17 cellular contexts compared by ENCODE assay signal in genomic region chr10:1706256-1706655, GRCh38. TPM values are rescaled to one million over a fixed set of nuclear protein-coding genes. Genes with fewer than 3 reads are reported as not detected.
DNase-seq lines count a peak whose midpoint lies in the region; ATAC-seq and TF ChIP-seq lines count a peak whose summit lies in the region.
"Had no signal": no experiment of that assay in that cellular context is flagged by ENCODE, and none has a peak within 500 bp of the region (broad histone marks: within the 10 kb centered on the region; RNA-seq: fewer than 3 reads in every experiment).

No MANE protein-coding gene starts in this region.

- CTCF ChIA-PET in naive thymus-derived CD4-positive, alpha-beta T cell (lab: Charles Lee), result no interaction called here
- CTCF ChIA-PET in GM10248 (lab: Yijun Ruan, JAX), result interaction anchor here (0.7 to 1.0 kb wide), 2 partner anchors 17 to 70 kb away, joined by 3 read pairs; no protein-coding TSS in a partner anchor

- intact Hi-C loops in naive thymus-derived CD4-positive, alpha-beta T cell (cut with micrococcal nuclease), result no loop called here

- TF ChIP-seq CTCF in DOHH2 (IDR thresholded peaks at IDR 0.05; ENCODE audit: low read depth, low read length, poor library complexity, severe bottlenecking) (no peak), GM10248 (IDR thresholded peaks at IDR 0.05; ENCODE audit: control extremely low read depth, extremely low read depth, low read depth, missing control alignments) (no peak)

- no peak for ATAC-seq in activated naive CD8-positive, alpha-beta T cell treated with anti-CD3 and anti-CD28 coated beads, Interleukin-2, amount 50 U/mL, for 24 hours
- no peak for ATAC-seq in naive thymus-derived CD4-positive, alpha-beta T cell
- ATAC-seq: A549, HepG2 had no signal

- H3K4me1 ChIP-seq in DOHH2 (ENCODE audit: control insufficient read depth, low read length), result peaks cover 14% of the 10 kb centered on the region
- peaks cover 0 to 11% of the 10 kb centered on the region in 2 donors for H3K4me1 ChIP-seq in naive thymus-derived CD4-positive, alpha-beta T cell (ENCODE audit: control insufficient read depth in 2 of 2, insufficient read depth in 2 of 2, low read length in 2 of 2)
- H3K4me1 ChIP-seq: A549 had no signal

- H3K27me3 ChIP-seq in DOHH2 (ENCODE audit: control insufficient read depth, low read length), result peaks cover 64% of the 10 kb centered on the region
- H3K27me3 ChIP-seq in naive thymus-derived CD4-positive, alpha-beta T cell (ENCODE audit: control insufficient read depth in 2 of 2, insufficient read depth in 2 of 2, low read length in 2 of 2), result peaks cover 0 to 13% of the 10 kb centered on the region in 2 donors

- no peaks in the 10 kb centered on the region for H4K20me1 ChIP-seq in DOHH2 (ENCODE audit: control insufficient read depth, insufficient read depth, low read depth, low read length)

- peak overlapping the region; percentile 12; the same call in 1 of the 2 replicates for H3K4me2 ChIP-seq in DOHH2 (ENCODE audit: low read length)
- H3K4me2 ChIP-seq: A549 had no signal

- POLR2A ChIA-PET in naive thymus-derived CD4-positive, alpha-beta T cell (lab: Charles Lee), result no interaction called here
- POLR2A ChIA-PET in GM10248 (lab: Yijun Ruan, JAX), result no interaction called here

- H3K36me3 ChIP-seq in DOHH2 (ENCODE audit: control insufficient read depth, low read length), result no peaks in the 10 kb centered on the region
- no peaks in the 10 kb centered on the region for H3K36me3 ChIP-seq in naive thymus-derived CD4-positive, alpha-beta T cell (ENCODE audit: control insufficient read depth in 2 of 3, insufficient read depth in 3 of 3, low read length in 3 of 3)

- no peak overlapping the region for H3K4me3 ChIP-seq in DOHH2 (ENCODE audit: low read length)
- H3K4me3 ChIP-seq in naive thymus-derived CD4-positive, alpha-beta T cell (ENCODE audit: low read length), result no peak overlapping the region
- H3K4me3 ChIP-seq: A549 had no signal

- H3K27me3 Mint-ChIP-seq in activated naive CD8-positive, alpha-beta T cell treated with anti-CD3 and anti-CD28 coated beads, Interleukin-2, amount 50 U/mL, for 24 hours, result peaks cover 62% of the 10 kb centered on the region
- peaks cover 67% of the 10 kb centered on the region for H3K27me3 Mint-ChIP-seq in activated naive CD8-positive, alpha-beta T cell treated with anti-CD3 and anti-CD28 coated beads for 36 hours
- peaks cover 21 to 65% (median 54%) of the 10 kb centered on the region in 5 donors for H3K27me3 Mint-ChIP-seq in naive thymus-derived CD4-positive, alpha-beta T cell

- H3K79me2 ChIP-seq in DOHH2 (ENCODE audit: control insufficient read depth, low read length), result no peaks in the 10 kb centered on the region

- H3K9me3 Mint-ChIP-seq in activated naive CD8-positive, alpha-beta T cell treated with anti-CD3 and anti-CD28 coated beads, Interleukin-2, amount 50 U/mL, for 24 hours, result no peaks in the 10 kb centered on the region
- H3K9me3 Mint-ChIP-seq in activated naive CD8-positive, alpha-beta T cell treated with anti-CD3 and anti-CD28 coated beads for 36 hours, result peaks cover 7% of the 10 kb centered on the region
- H3K9me3 Mint-ChIP-seq in naive thymus-derived CD4-positive, alpha-beta T cell, result peaks cover 0 to 42% (median 14%) of the 10 kb centered on the region in 11 donors

- no peak overlapping the region for H3K27ac ChIP-seq in DOHH2 (ENCODE audit: low read depth, low read length)
- no peak overlapping the region for H3K27ac ChIP-seq in naive thymus-derived CD4-positive, alpha-beta T cell (ENCODE audit: low read depth, low read length)
- H3K27ac ChIP-seq: 22Rv1, A549 had no signal

- no peaks in the 10 kb centered on the region for H3K9me2 ChIP-seq in DOHH2 (replicated peaks; ENCODE audit: control insufficient read depth, low read length)

- DNase-seq in activated naive CD8-positive, alpha-beta T cell treated with anti-CD3 and anti-CD28 coated beads, Interleukin-2, amount 50 U/mL, for 24 hours, result no peak
- DNase-seq in activated naive CD8-positive, alpha-beta T cell treated with anti-CD3 and anti-CD28 coated beads for 36 hours, result no peak
- peak; percentile 76 for DNase-seq in cerebellar cortex (ENCODE audit: low spot score)
- DNase-seq in pons (ENCODE audit: low spot score), result peak; percentile 5
- no peak for DNase-seq in naive thymus-derived CD4-positive, alpha-beta T cell
- DNase-seq in GM10248 (ENCODE audit: extremely low spot score), result no peak
- DNase-seq in T1000 (lab: John Stamatoyannopoulos, UW), result no peak
- DNase-seq: AML-193, COR-L47, H9 had no signal

- H3K36me3 Mint-ChIP-seq in activated naive CD8-positive, alpha-beta T cell treated with anti-CD3 and anti-CD28 coated beads, Interleukin-2, amount 50 U/mL, for 24 hours (ENCODE audit: low read depth), result no peaks in the 10 kb centered on the region
- peaks cover 2% of the 10 kb centered on the region for H3K36me3 Mint-ChIP-seq in activated naive CD8-positive, alpha-beta T cell treated with anti-CD3 and anti-CD28 coated beads for 36 hours
- H3K36me3 Mint-ChIP-seq in naive thymus-derived CD4-positive, alpha-beta T cell, result peaks cover 0 to 7% (median 2%) of the 10 kb centered on the region in 5 donors
- H3K36me3 Mint-ChIP-seq: CD4-positive, CD25-positive, alpha-beta regulatory T cell; CD8-positive, alpha-beta memory T cell; IgD-negative memory B cell had no signal

- peaks cover 16% of the 10 kb centered on the region for H3K4me1 Mint-ChIP-seq in activated naive CD8-positive, alpha-beta T cell treated with anti-CD3 and anti-CD28 coated beads, Interleukin-2, amount 50 U/mL, for 24 hours
- H3K4me1 Mint-ChIP-seq in activated naive CD8-positive, alpha-beta T cell treated with anti-CD3 and anti-CD28 coated beads for 36 hours, result peaks cover 12% of the 10 kb centered on the region
- H3K4me1 Mint-ChIP-seq in naive thymus-derived CD4-positive, alpha-beta T cell, result peaks cover 9 to 28% (median 20%) of the 10 kb centered on the region in 7 donors

- no peak overlapping the region for H3K4me3 Mint-ChIP-seq in activated naive CD8-positive, alpha-beta T cell treated with anti-CD3 and anti-CD28 coated beads, Interleukin-2, amount 50 U/mL, for 24 hours
- H3K4me3 Mint-ChIP-seq in activated naive CD8-positive, alpha-beta T cell treated with anti-CD3 and anti-CD28 coated beads for 36 hours, result no peak overlapping the region
- H3K4me3 Mint-ChIP-seq in naive thymus-derived CD4-positive, alpha-beta T cell, result peak overlapping the region in 4 of 10 donors; percentile 16 to 75 (median 54)
- H3K4me3 Mint-ChIP-seq: CD4-positive, CD25-positive, alpha-beta regulatory T cell; H9 had no signal

- peak overlapping the region; percentile 74 for H3K27ac Mint-ChIP-seq in activated naive CD8-positive, alpha-beta T cell treated with anti-CD3 and anti-CD28 coated beads, Interleukin-2, amount 50 U/mL, for 24 hours
- H3K27ac Mint-ChIP-seq in activated naive CD8-positive, alpha-beta T cell treated with anti-CD3 and anti-CD28 coated beads for 36 hours, result no peak overlapping the region
- peak overlapping the region in 4 of 9 donors; percentile 42 to 90 (median 50) for H3K27ac Mint-ChIP-seq in naive thymus-derived CD4-positive, alpha-beta T cell

- no peaks in the 10 kb centered on the region for H3F3A ChIP-seq in DOHH2 (ENCODE audit: control insufficient read depth, insufficient read depth)

- peaks cover 6% of the 10 kb centered on the region for H3K9me3 ChIP-seq in DOHH2 (ENCODE audit: control insufficient read depth, insufficient read depth, low read length)
- peaks cover 0 to 18% (median 0%) of the 10 kb centered on the region in 3 experiments for H3K9me3 ChIP-seq in naive thymus-derived CD4-positive, alpha-beta T cell (ENCODE audit: control insufficient read depth in 2 of 3, low read length in 3 of 3)
- H3K9me3 ChIP-seq: A549 had no signal

RNA-seq across cellular contexts. Expression of gene ADARB2, which starts 31.1 kb away (rescaled TPM):
- not detected for total RNA-seq in activated naive CD8-positive, alpha-beta T cell treated with anti-CD3 and anti-CD28 coated beads for 36 hours
- 10 to 100 TPM in 2 of 5 experiments, under 1 TPM in 2, not detected in 1; 0.05 to 13.6 (median 6.3) TPM for total RNA-seq in naive thymus-derived CD4-positive, alpha-beta T cell
- not detected for polyA plus RNA-seq in naive thymus-derived CD4-positive, alpha-beta T cell
- total RNA-seq: CD8-positive, alpha-beta memory T cell; HepG2 had no signal
- polyA plus RNA-seq: A549; CD8-positive, alpha-beta memory T cell; HepG2; IgD-negative memory B cell had no signal

Comparison
In these comparisons a context has a peak if more than half of its experiments do, and no peak if none do; other contexts are left out.
1. DNase-seq: peak in cerebellar cortex (single experiment) and pons (single experiment); none in activated naive CD8-positive, alpha-beta T cell treated with anti-CD3 and anti-CD28 coated beads, Interleukin-2, amount 50 U/mL, for 24 hours (single experiment), activated naive CD8-positive, alpha-beta T cell treated with anti-CD3 and anti-CD28 coated beads for 36 hours (single experiment), naive thymus-derived CD4-positive, alpha-beta T cell (0 of 9), GM10248 (single experiment) and T1000 (single experiment).